In genomic region chr3:122774564-122774963, GRCh38 we compare ENCODE assay signal across 14 cellular contexts. TPM values are rescaled to one million over a fixed set of nuclear protein-coding genes. Genes with fewer than 3 reads are reported as not detected.
DNase-seq lines count a peak whose midpoint lies in the region; ATAC-seq, FAIRE-seq and TF ChIP-seq lines count a peak whose summit lies in the region.
"Had no signal": no experiment of that assay in that cellular context is flagged by ENCODE, and none has a peak within 500 bp of the region (broad histone marks: within the 10 kb centered on the region; RNA-seq: fewer than 3 reads in every experiment).

No MANE protein-coding gene starts in this region.

- H3K9me3 Mint-ChIP-seq in CD14-positive monocyte = peaks cover 0 to 5% (median 0%) of the 10 kb centered on the region in 7 donors
- H3K9me3 Mint-ChIP-seq in GM23338 = peaks cover 5% of the 10 kb centered on the region; the same call in 1 of the 3 replicates
- no peaks in the 10 kb centered on the region for H3K9me3 Mint-ChIP-seq in WTC11

- ATAC-seq in GM23338 (peak; percentile 85), WTC11 (peak; percentile 86), HG03378 (IDR thresholded peaks at IDR 0.05; ENCODE audit: unreplicated experiment) (no peak)
- ATAC-seq: PC-3 had no signal

- H3K27me3 ChIP-seq in GM23338 (ENCODE audit: insufficient read depth) = no peaks in the 10 kb centered on the region
- no peaks in the 10 kb centered on the region for H3K27me3 ChIP-seq in keratinocyte (ENCODE audit: control insufficient read depth, extremely low read depth, insufficient read depth, low read length)
- no peaks in the 10 kb centered on the region for H3K27me3 ChIP-seq in smooth muscle cell (ENCODE audit: low read depth)
- H3K27me3 ChIP-seq: stomach had no signal

- H3K4me2 ChIP-seq in GM23338 (no peak overlapping the region), keratinocyte (ENCODE audit: control insufficient read depth, extremely low read depth, insufficient read depth, low read depth, low read length) (no peak overlapping the region), smooth muscle cell (no peak overlapping the region)

- no peaks in the 10 kb centered on the region for H3K9me1 ChIP-seq in keratinocyte (ENCODE audit: control insufficient read depth, extremely low read depth, insufficient read depth, low read length)

- WGBS in smooth muscle cell (ENCODE audit: low lambda C conversion rate) = 94% methylated on average over 3 of the region's 3 CpGs

- H3K9me3 ChIP-seq in keratinocyte (ENCODE audit: control insufficient read depth, low read depth, low read length) (no peaks in the 10 kb centered on the region), smooth muscle cell (replicated peaks; ENCODE audit: low read depth) (no peaks in the 10 kb centered on the region)
- H3K9me3 ChIP-seq: stomach had no signal

- no peak overlapping the region for H3K27ac ChIP-seq in GM23338 (ENCODE audit: low read depth)
- H3K27ac ChIP-seq in keratinocyte (ENCODE audit: control insufficient read depth, insufficient read depth, low read length) = no peak overlapping the region
- no peak overlapping the region for H3K27ac ChIP-seq in smooth muscle cell (ENCODE audit: low read depth)
- H3K27ac ChIP-seq: C4-2B, stomach had no signal

- H2AFZ ChIP-seq in GM23338 (no peak overlapping the region), keratinocyte (ENCODE audit: control insufficient read depth, low read length) (no peak overlapping the region), smooth muscle cell (ENCODE audit: low read depth) (no peak overlapping the region)

- intact Hi-C loops in CD14-positive monocyte (cut with micrococcal nuclease) = no loop called here

- H3K4me1 ChIP-seq in GM23338 (ENCODE audit: insufficient read depth) (0 out of 2 replicates have a peak, but pooled peaks cover 3% of the 10 kb centered on the region), keratinocyte (ENCODE audit: control insufficient read depth, extremely low read depth, insufficient read depth, low read length) (no peaks in the 10 kb centered on the region), smooth muscle cell (ENCODE audit: low read depth) (no peaks in the 10 kb centered on the region)
- H3K4me1 ChIP-seq: stomach had no signal

- dilution Hi-C loops in keratinocyte (cut with MboI; ENCODE audit: extremely low pct_ligation_motif_present, low sequenced_read_pairs) = no loop called here

- H3K9ac ChIP-seq in keratinocyte (ENCODE audit: control insufficient read depth, extremely low read depth, insufficient read depth, low read length) (no peak overlapping the region), smooth muscle cell (ENCODE audit: low read depth) (no peak overlapping the region)

- peak overlapping the region; percentile 91 to 98 (median 97) for H3K27ac Mint-ChIP-seq in CD14-positive monocyte
- no peak overlapping the region for H3K27ac Mint-ChIP-seq in GM23338
- no peak overlapping the region for H3K27ac Mint-ChIP-seq in WTC11

- H3K79me2 ChIP-seq in GM23338 (replicated peaks; ENCODE audit: insufficient read depth) (no peaks in the 10 kb centered on the region), keratinocyte (ENCODE audit: control insufficient read depth, insufficient read depth, low read length) (no peaks in the 10 kb centered on the region), smooth muscle cell (ENCODE audit: low read depth) (no peaks in the 10 kb centered on the region)

- H3K9me2 ChIP-seq in GM23338 (ENCODE audit: insufficient read depth) = no peaks in the 10 kb centered on the region

- H3K36me3 Mint-ChIP-seq in CD14-positive monocyte = peaks cover 11 to 22% of the 10 kb centered on the region in 2 donors
- H3K36me3 Mint-ChIP-seq in GM23338 (ENCODE audit: low read depth) = peaks cover 5% of the 10 kb centered on the region; the same call in 2 of the 3 replicates
- no peaks in the 10 kb centered on the region for H3K36me3 Mint-ChIP-seq in WTC11

- POLR2A ChIA-PET in WTC11 (lab: Charles Lee) = no interaction called here

- CTCF ChIA-PET in WTC11 (lab: Charles Lee) = interaction anchor here (1.3 to 2.4 kb wide), 3 partner anchors 14 to 25 kb away, joined by 3 to 12 read pairs (median 4); no protein-coding TSS in a partner anchor

- H3K27me3 Mint-ChIP-seq in CD14-positive monocyte (ENCODE audit: low read depth in 3 of 3) (no peaks in the 10 kb centered on the region), GM23338 (ENCODE audit: insufficient read depth, low read depth, poor library complexity) (peaks cover 4% of the 10 kb centered on the region), WTC11 (ENCODE audit: low read depth) (no peaks in the 10 kb centered on the region)

- H4K20me1 ChIP-seq in GM23338 (replicated peaks; ENCODE audit: insufficient read depth) = no peaks in the 10 kb centered on the region
- no peaks in the 10 kb centered on the region for H4K20me1 ChIP-seq in keratinocyte (ENCODE audit: control insufficient read depth, extremely low read depth, insufficient read depth, low read length)
- no peaks in the 10 kb centered on the region for H4K20me1 ChIP-seq in smooth muscle cell (ENCODE audit: low read depth)

- no peaks in the 10 kb centered on the region for H3F3A ChIP-seq in GM23338 (replicated peaks; ENCODE audit: low read depth)
- no peaks in the 10 kb centered on the region for H3F3A ChIP-seq in smooth muscle cell (ENCODE audit: low read depth)

- peaks cover 45% of the 10 kb centered on the region for H3K4me1 Mint-ChIP-seq in CD14-positive monocyte
- H3K4me1 Mint-ChIP-seq in GM23338 = peaks cover 11% of the 10 kb centered on the region; the same call in 2 of the 3 replicates
- peaks cover 9% of the 10 kb centered on the region for H3K4me1 Mint-ChIP-seq in WTC11

- H3K4me3 ChIP-seq in GM23338 (no peak overlapping the region), keratinocyte (ENCODE audit: control insufficient read depth in 2 of 3, extremely low read depth in 1 of 3, insufficient read depth in 2 of 3, low read depth in 1 of 3, low read length in 3 of 3) (no peak overlapping the region), smooth muscle cell (no peak overlapping the region)
- H3K4me3 ChIP-seq: coronary artery, stomach had no signal

- TF ChIP-seq CTCF in CD14-positive monocyte (IDR thresholded peaks at IDR 0.05) = no peak
- peak; percentile 30 to 61 for TF ChIP-seq CTCF in GM23338 (conservative IDR thresholded peaks at IDR 0.05; ENCODE audit: low read depth in 2 of 2)
- TF ChIP-seq CTCF in WTC11 (IDR thresholded peaks at IDR 0.05) = no peak
- TF ChIP-seq CTCF in keratinocyte (optimal IDR thresholded peaks at IDR 0.05 in 1 of 3, IDR thresholded peaks at IDR 0.05 in 1 of 3, conservative IDR thresholded peaks at IDR 0.05 in 1 of 3; ENCODE audit: extremely low read depth in 1 of 3, insufficient read depth in 2 of 3, low read length in 3 of 3) = peak; percentile 23 to 42 (median 25)
- TF ChIP-seq CTCF in smooth muscle cell (IDR thresholded peaks at IDR 0.05; ENCODE audit: borderline replicate concordance, insufficient read depth, poor library complexity, severe bottlenecking) = no peak

- peak overlapping the region in 1 of 2 donors; percentile 75 for H3K4me3 Mint-ChIP-seq in CD14-positive monocyte
- no peak overlapping the region for H3K4me3 Mint-ChIP-seq in GM23338
- H3K4me3 Mint-ChIP-seq in WTC11 = no peak overlapping the region

- DNase-seq in CD14-positive monocyte (ENCODE audit: low spot score) = peak; percentile 59
- DNase-seq in GM23338 (ENCODE audit: low spot score) = peak; percentile 54
- DNase-seq in WTC11 (ENCODE audit: low spot score) = no peak
- no peak for DNase-seq in keratinocyte (ENCODE audit: low read depth, low spot score)
- DNase-seq in LoVo (ENCODE audit: low spot score) = no peak
- no peak for DNase-seq in NK-92 (lab: John Stamatoyannopoulos, UW; ENCODE audit: unreplicated experiment)
- no peak for DNase-seq in smooth muscle cell (lab: John Stamatoyannopoulos, UW; ENCODE audit: unreplicated experiment)
- DNase-seq: hypothalamus, NCI-H146, PC-3, stomach had no signal

- H3K36me3 ChIP-seq in GM23338 (ENCODE audit: insufficient read depth) (no peaks in the 10 kb centered on the region), keratinocyte (ENCODE audit: control insufficient read depth in 2 of 2, extremely low read depth in 1 of 2, insufficient read depth in 2 of 2, low read length in 2 of 2) (no peaks in the 10 kb centered on the region), smooth muscle cell (ENCODE audit: low read depth) (no peaks in the 10 kb centered on the region)

- FAIRE-seq in keratinocyte (lab: Jason Lieb, UNC) = peak; percentile 20

TF ChIP-seq in GM23338, 12 proteins besides CTCF, POLR2A, EP300 and RAD21 (continues in another document):
- TF ChIP-seq EZH2phosphoT487 (IDR thresholded peaks at IDR 0.05; ENCODE audit: unreplicated experiment) (no peak), ZNF114 (CRISPR knock-in tag; IDR thresholded peaks at IDR 0.05) (no peak)

RNA-seq across cellular contexts. Expression of gene HSPBAP1, which starts 19.1 kb away (rescaled TPM):
- polyA plus RNA-seq in CD14-positive monocyte (10 to 100 TPM; 11.7 to 11.9 TPM), GM23338 (2016; fragmentation: Nextera tagmentation; extraction: Ambion mirVana) (10.7 and 11.7 TPM in 2 replicates), keratinocyte (4.8 to 9.5 TPM (median 6.6 TPM) in 3 replicates), smooth muscle cell (2.7 and 5.4 TPM in 2 replicates)
- 6.7 and 8.0 TPM in 2 replicates for total RNA-seq in GM23338 (2014; rRNA removed; shearing (Covaris generic))
- total RNA-seq in WTC11 (2021) (7.6 to 10.4 TPM (median 9.1 TPM) in 3 replicates), smooth muscle cell (3.6 and 4.8 TPM in 2 replicates)
- 26.7 TPM for polyA plus RNA-seq in keratinocyte (2011; ENCODE audit: low read depth)
- 2.8 and 5.1 TPM in 2 replicates for polyA plus RNA-seq in keratinocyte (2011; cell fraction: cytosol; rRNA removed)
- 14.1 and 14.6 TPM in 2 replicates for polyA plus RNA-seq in keratinocyte (2011; cell fraction: nucleus; rRNA removed)
- polyA plus RNA-seq in keratinocyte (2012; ENCODE audit: low replicate concordance) = 3.2 and 17.1 TPM in 2 replicates
- polyA minus RNA-seq in keratinocyte = 0.75 to 8.0 TPM (median 4.4 TPM) in 3 replicates
- 2.5 TPM for polyA minus RNA-seq in keratinocyte (2011; cell fraction: cytosol; rRNA and poly(A)+ RNA removed)
- 4.9 and 9.5 TPM in 2 replicates for polyA minus RNA-seq in keratinocyte (2011; cell fraction: nucleus; rRNA and poly(A)+ RNA removed)

RNA-seq across cellular contexts. Expression of gene SLC49A4, which starts 20.3 kb away (rescaled TPM):
- 10 to 100 TPM; 18.6 to 19.0 TPM for polyA plus RNA-seq in CD14-positive monocyte
- total RNA-seq in GM23338 (2014; rRNA removed; shearing (Covaris generic)) = 13.0 and 16.8 TPM in 2 replicates
- polyA plus RNA-seq in GM23338 (2016; fragmentation: Nextera tagmentation; extraction: Ambion mirVana) = 3.7 and 4.0 TPM in 2 replicates
- 8.0 to 10.2 TPM (median 8.5 TPM) in 3 replicates for total RNA-seq in WTC11 (2021)
- 16.2 to 19.1 TPM (median 18.2 TPM) in 3 replicates for polyA plus RNA-seq in keratinocyte
- 9.5 TPM for polyA plus RNA-seq in keratinocyte (2011; ENCODE audit: low read depth)
- polyA plus RNA-seq in keratinocyte (2011; cell fraction: cytosol; rRNA removed) = 9.0 and 14.1 TPM in 2 replicates
- polyA plus RNA-seq in keratinocyte (2011; cell fraction: nucleus; rRNA removed) = 19.9 and 28.4 TPM in 2 replicates
- polyA plus RNA-seq in keratinocyte (2012; ENCODE audit: low replicate concordance) = 12.7 and 19.0 TPM in 2 replicates
- polyA minus RNA-seq in keratinocyte = 14.8 to 24.9 TPM (median 20.4 TPM) in 3 replicates
- 22.3 TPM for polyA minus RNA-seq in keratinocyte (2011; cell fraction: cytosol; rRNA and poly(A)+ RNA removed)
- 31.8 and 54.2 TPM in 2 replicates for polyA minus RNA-seq in keratinocyte (2011; cell fraction: nucleus; rRNA and poly(A)+ RNA removed)
- 18.1 and 19.5 TPM in 2 replicates for total RNA-seq in smooth muscle cell
- 7.8 and 10.2 TPM in 2 replicates for polyA plus RNA-seq in smooth muscle cell

Comparison
In these comparisons a context has a peak if more than half of its experiments do, and no peak if none do; other contexts are left out.
1. DNase-seq: peak in CD14-positive monocyte (single experiment) and GM23338 (single experiment); none in WTC11 (single experiment), keratinocyte (single experiment), LoVo (single experiment), NK-92 (single experiment) and smooth muscle cell (single experiment).
2. H3K27ac Mint-ChIP-seq: peak in CD14-positive monocyte (7 of 7); none in GM23338 (single experiment) and WTC11 (single experiment).
3. CTCF ChIP-seq: peak in GM23338 (2 of 2) and keratinocyte (3 of 3); none in CD14-positive monocyte (single experiment), WTC11 (single experiment) and smooth muscle cell (single experiment).